8 cellular contexts compared by ENCODE assay signal in genomic region chr12:95942106-95942531, GRCh38. TPM values are rescaled to one million over a fixed set of nuclear protein-coding genes. Genes with fewer than 3 reads are reported as not detected.
DNase-seq lines count a peak whose midpoint lies in the region; ATAC-seq, FAIRE-seq and TF ChIP-seq lines count a peak whose summit lies in the region.

No MANE protein-coding gene starts in this region.

- H2BK120ac ChIP-seq in H1 (replicated peaks; ENCODE audit: low read depth, low read length): no peak overlapping the region

- 0 out of 2 replicates have a peak overlapping the region, but pooled peaks have one; percentile 33 for H2BK12ac ChIP-seq in H1 (ENCODE audit: low read depth, low read length)

- no peaks in the 10 kb centered on the region for H3K36me3 ChIP-seq in SK-N-SH (replicated peaks in 1 of 2; ENCODE audit: control insufficient read depth in 1 of 2, insufficient read depth in 2 of 2, low read length in 1 of 2)
- H3K36me3 ChIP-seq in OCI-LY1 (ENCODE audit: insufficient read depth, low read length): no peaks in the 10 kb centered on the region
- no peaks in the 10 kb centered on the region for H3K36me3 ChIP-seq in H1 (ENCODE audit: control insufficient read depth in 2 of 4, insufficient read depth in 4 of 4, low read length in 3 of 4)
- H3K36me3 ChIP-seq in neural progenitor cell: no peaks in the 10 kb centered on the region

- peak overlapping the region; percentile 94 for H4K8ac ChIP-seq in H1 (ENCODE audit: extremely low read depth, insufficient read depth, low read length)

- no peaks in the 10 kb centered on the region for H3K79me1 ChIP-seq in H1 (ENCODE audit: low read depth, low read length)

- H3K4me3 Mint-ChIP-seq in neural progenitor cell: peak overlapping the region; percentile 95

- H2BK5ac ChIP-seq in H1 (ENCODE audit: low read depth, low read length): 0 out of 2 replicates have a peak overlapping the region, but pooled peaks have one; percentile 66

- CTCF ChIA-PET in SK-N-SH (lab: Yijun Ruan, JAX) (interaction anchor here (0.7 to 5.9 kb wide), 7 partner anchors 8 to 94 kb away, joined by 3 to 41 read pairs (median 3); partner anchors contain the start of gene LTA4H), H1 (lab: Charles Lee; ENCODE audit: partially characterized antibody) (interaction anchor here (1.1 to 10.1 kb wide), 5 partner anchors 15 to 57 kb away, joined by 3 to 123 read pairs (median 13); no protein-coding TSS in a partner anchor)

- no peak overlapping the region for H2BK15ac ChIP-seq in H1 (ENCODE audit: low read length)

- no peaks in the 10 kb centered on the region for H3K9me3 ChIP-seq in SK-N-SH
- no peaks in the 10 kb centered on the region for H3K9me3 ChIP-seq in OCI-LY1 (ENCODE audit: low read length)
- no peaks in the 10 kb centered on the region for H3K9me3 ChIP-seq in H1 (ENCODE audit: insufficient read depth in 2 of 2, low read depth in 1 of 2, low read length in 1 of 2)
- no peaks in the 10 kb centered on the region for H3K9me3 ChIP-seq in neural progenitor cell (ENCODE audit: low read depth)

- H3F3A ChIP-seq in SK-N-SH (replicated peaks; ENCODE audit: insufficient read depth) (no peaks in the 10 kb centered on the region), OCI-LY1 (ENCODE audit: insufficient read depth, low read length) (peaks cover 10% of the 10 kb centered on the region; the same call in 1 of the 2 replicates), neural progenitor cell (ENCODE audit: low read depth) (peaks cover 32% of the 10 kb centered on the region)

- H3K27me3 Mint-ChIP-seq in neural progenitor cell (ENCODE audit: insufficient read depth, low read depth): peaks cover 10% of the 10 kb centered on the region

- H3K27me3 ChIP-seq in SK-N-SH (ENCODE audit: insufficient read depth): no peaks in the 10 kb centered on the region
- no peaks in the 10 kb centered on the region for H3K27me3 ChIP-seq in OCI-LY1 (ENCODE audit: insufficient read depth, low read length)
- H3K27me3 ChIP-seq in H1 (replicated peaks in 1 of 4; ENCODE audit: control insufficient read depth in 3 of 4, extremely low read depth in 1 of 4, insufficient read depth in 3 of 4, low read length in 3 of 4): peaks cover 0 to 11% (median 10%) of the 10 kb centered on the region in 4 experiments; a peak in 5 of 7 replicates
- H3K27me3 ChIP-seq in neural progenitor cell: peaks cover 14% of the 10 kb centered on the region

- no peaks in the 10 kb centered on the region for H3K79me2 ChIP-seq in SK-N-SH (ENCODE audit: insufficient read depth)
- H3K79me2 ChIP-seq in OCI-LY1 (ENCODE audit: insufficient read depth, low read length): no peaks in the 10 kb centered on the region
- H3K79me2 ChIP-seq in H1 (ENCODE audit: control insufficient read depth in 1 of 2, insufficient read depth in 2 of 2, low read length in 2 of 2): no peaks in the 10 kb centered on the region
- no peaks in the 10 kb centered on the region for H3K79me2 ChIP-seq in neural progenitor cell (ENCODE audit: low read depth)

- H3K9ac ChIP-seq in SK-N-SH (peak overlapping the region; percentile 63; the same call in 1 of the 2 replicates), OCI-LY1 (ENCODE audit: low read length) (peak overlapping the region; percentile 67), H1 (replicated peaks in 1 of 4; ENCODE audit: extremely low read depth in 1 of 4, low read depth in 3 of 4, low read length in 3 of 4) (peak overlapping the region in 2 of 4 experiments; percentile 32 to 57; a peak in 3 of 7 replicates), neural progenitor cell (no peak overlapping the region)

- H3K4me2 ChIP-seq in SK-N-SH (peak overlapping the region; percentile 96), OCI-LY1 (ENCODE audit: low read length) (peak overlapping the region; percentile 91), H1 (ENCODE audit: insufficient read depth in 1 of 2, low read depth in 2 of 2, low read length in 2 of 2) (peak overlapping the region; percentile 70 to 79), neural progenitor cell (peak overlapping the region; percentile 90)

- TF ChIP-seq POLR2A in H1 (IDR thresholded peaks at IDR 0.05; ENCODE audit: control extremely low read depth in 1 of 2, low read depth in 2 of 2, low read length in 2 of 2): no peak; a peak in 1 of 3 replicates

- H3K4me1 ChIP-seq in SK-N-SH (ENCODE audit: control insufficient read depth in 1 of 2, insufficient read depth in 2 of 2, low read depth in 1 of 2, low read length in 1 of 2) (peaks cover 0 to 7% of the 10 kb centered on the region in 2 experiments; a peak in 2 of 4 replicates), OCI-LY1 (ENCODE audit: insufficient read depth, low read length, severe bottlenecking) (peaks cover 11% of the 10 kb centered on the region), H1 (replicated peaks in 1 of 4; ENCODE audit: control insufficient read depth in 3 of 4, insufficient read depth in 4 of 4, low read length in 3 of 4) (peaks cover 0 to 4% (median under 1%) of the 10 kb centered on the region in 4 experiments; a peak in 3 of 7 replicates), neural progenitor cell (peaks cover 4% of the 10 kb centered on the region)

- H3K27ac Mint-ChIP-seq in neural progenitor cell: no peak overlapping the region

- H3K27ac ChIP-seq in SK-N-SH (ENCODE audit: low read depth in 2 of 2, low read length in 1 of 2) (peak overlapping the region in 1 of 2 experiments; percentile 97; a peak in 2 of 4 replicates), OCI-LY1 (ENCODE audit: low read depth, low read length, poor library complexity, severe bottlenecking) (no peak overlapping the region), H1 (ENCODE audit: low read depth, low read length) (no peak overlapping the region), neural progenitor cell (no peak overlapping the region)

- H4K91ac ChIP-seq in H1 (replicated peaks; ENCODE audit: insufficient read length, low read length): peak overlapping the region; percentile 42

- peak overlapping the region; percentile 63 for H3K56ac ChIP-seq in H1 (replicated peaks; ENCODE audit: insufficient read length, low read depth, low read length)

- TF ChIP-seq CTCF in SK-N-SH (IDR thresholded peaks at IDR 0.05) (no peak), OCI-LY1 (IDR thresholded peaks at IDR 0.05; ENCODE audit: low read length) (no peak), H1 (IDR thresholded peaks at IDR 0.05; ENCODE audit: control extremely low read depth in 1 of 3, insufficient read depth in 1 of 3, low read depth in 1 of 3, low read length in 3 of 3) (no peak), neural progenitor cell (IDR thresholded peaks at IDR 0.05) (no peak)

- TF ChIP-seq EP300 in SK-N-SH (IDR thresholded peaks at IDR 0.05; ENCODE audit: borderline replicate concordance in 1 of 2, low read depth in 1 of 2, low read length in 1 of 2): no peak
- no peak for TF ChIP-seq EP300 in H1 (IDR thresholded peaks at IDR 0.05; ENCODE audit: borderline replicate concordance in 1 of 2, low read depth in 2 of 2, low read length in 2 of 2)

- ATAC-seq in SK-N-SH treated with all-trans-retinoic acid at 6 μM for 48 hours (no peak), HG03135 (IDR thresholded peaks at IDR 0.05; ENCODE audit: unreplicated experiment) (no peak)

- TF ChIP-seq RAD21 in SK-N-SH (IDR thresholded peaks at IDR 0.05; ENCODE audit: low read length) (no peak), H1 (IDR thresholded peaks at IDR 0.05 in 1 of 2, conservative IDR thresholded peaks at IDR 0.05 in 1 of 2; ENCODE audit: low read depth in 2 of 2, low read length in 2 of 2) (no peak)

- H3K4me1 Mint-ChIP-seq in neural progenitor cell: peaks cover 4% of the 10 kb centered on the region

- peak overlapping the region; percentile 69 to 76 for H3K4me3 ChIP-seq in SK-N-SH (ENCODE audit: low read depth in 2 of 2, low read length in 1 of 2)
- peak overlapping the region; percentile 66 for H3K4me3 ChIP-seq in OCI-LY1 (ENCODE audit: low read depth, low read length, poor library complexity, severe bottlenecking)
- H3K4me3 ChIP-seq in H1 (ENCODE audit: extremely low read depth in 1 of 4, insufficient read depth in 2 of 4, low read depth in 3 of 4, low read length in 4 of 4): peak overlapping the region; percentile 59 to 95 (median 74)
- peak overlapping the region; percentile 84 for H3K4me3 ChIP-seq in neural progenitor cell

- H3K9me2 ChIP-seq in SK-N-SH (no peaks in the 10 kb centered on the region), OCI-LY1 (ENCODE audit: low read depth, low read length) (no peaks in the 10 kb centered on the region)

- POLR2A ChIA-PET in SK-N-SH (lab: Yijun Ruan, JAX) (interaction anchor here (2.2 kb wide), 1 partner anchor 13 kb away, joined by 11 read pairs; no protein-coding TSS in a partner anchor), H1 (lab: Charles Lee; ENCODE audit: partially characterized antibody) (interaction anchor here (0.8 to 1.9 kb wide), 5 partner anchors 11 to 233 kb away, joined by 3 to 8 read pairs (median 4); partner anchors contain the start of gene SNRPF)

- H2AK5ac ChIP-seq in H1 (ENCODE audit: low read depth, low read length): no peak overlapping the region

- WGBS in SK-N-SH (ENCODE audit: low lambda C conversion rate): 6% methylated on average over 11 of the region's 14 CpGs
- 12% methylated on average over 14 of the region's 14 CpGs; no CpG with 5 or more reads in 1 of the 2 experiments for WGBS in H1 (ENCODE audit: extremely low coverage in 1 of 2, insufficient coverage in 1 of 2, insufficient read length in 1 of 2, insufficient replicate concordance in 2 of 2, low coverage in 1 of 2, low lambda C conversion rate in 2 of 2, missing lambda C conversion rate in 1 of 2), 2 experiments

- peak overlapping the region; percentile 89 for H2AFZ ChIP-seq in SK-N-SH (ENCODE audit: low read depth)
- peak overlapping the region; percentile 38 for H2AFZ ChIP-seq in OCI-LY1 (ENCODE audit: low read length)
- H2AFZ ChIP-seq in H1 (ENCODE audit: low read length): peak overlapping the region; percentile 98; the same call in 1 of the 2 replicates
- H2AFZ ChIP-seq in neural progenitor cell (replicated peaks): peak overlapping the region; percentile 75

- peak overlapping the region; percentile 19 for H4K5ac ChIP-seq in H1 (ENCODE audit: insufficient read length, low read depth, low read length)

- H3K23ac ChIP-seq in H1 (ENCODE audit: insufficient read length): no peak overlapping the region

- FAIRE-seq in H1 (lab: Jason Lieb, UNC): no peak

- no peak overlapping the region for H2BK20ac ChIP-seq in H1 (ENCODE audit: low read length)

- peak overlapping the region; percentile 38; the same call in 1 of the 2 replicates for H3K18ac ChIP-seq in H1 (ENCODE audit: extremely low read depth, low read length)

- H3K9me3 Mint-ChIP-seq in neural progenitor cell: peaks cover 2% of the 10 kb centered on the region

- H3K14ac ChIP-seq in H1 (ENCODE audit: insufficient read length): no peak overlapping the region

- peaks cover 8% of the 10 kb centered on the region; the same call in 1 of the 2 replicates for H3K23me2 ChIP-seq in H1 (ENCODE audit: low read depth, low read length)

- H3K4ac ChIP-seq in H1 (replicated peaks; ENCODE audit: insufficient read length, low read depth, low read length): no peak overlapping the region

- H4K20me1 ChIP-seq in SK-N-SH (ENCODE audit: insufficient read depth) (no peaks in the 10 kb centered on the region), OCI-LY1 (ENCODE audit: insufficient read depth, low read length) (no peaks in the 10 kb centered on the region), H1 (replicated peaks in 1 of 2; ENCODE audit: control insufficient read depth in 1 of 2, insufficient read depth in 2 of 2, low read length in 2 of 2) (no peaks in the 10 kb centered on the region), neural progenitor cell (ENCODE audit: low read depth) (no peaks in the 10 kb centered on the region)

- H3K36me3 Mint-ChIP-seq in neural progenitor cell: no peaks in the 10 kb centered on the region

- no peak for DNase-seq in SK-N-SH
- DNase-seq in H1 (ENCODE audit: low read depth in 1 of 2, low spot score in 2 of 2): no peak
- DNase-seq in neural progenitor cell (ENCODE audit: low spot score): no peak
- DNase-seq in occipital lobe (lab: John Stamatoyannopoulos, UW): no peak
- no peak for DNase-seq in HPDE6-E6E7 (ENCODE audit: extremely low spot score)

RNA-seq across cellular contexts. Expression of gene CCDC38, which starts 0.3 kb away (rescaled TPM):
- not detected in 2 replicates for polyA plus RNA-seq in SK-N-SH (2012; rRNA removed)
- 0.03 and 0.06 TPM in 2 replicates for polyA plus RNA-seq in SK-N-SH (2012; cell fraction: cytosol; rRNA removed)
- polyA plus RNA-seq in SK-N-SH (2012; cell fraction: nucleus; rRNA removed): 0.01 and 0.05 TPM in 2 replicates
- not detected in 2 replicates for total RNA-seq in H1 (2021; fragmentation: NEBNext Ultra II Directional; extraction: Animal tissue kit (Norgen Biotek cat#: 25700))
- 0.02 TPM in 1 of 2 replicates, not detected in the other for polyA plus RNA-seq in H1 (2011; rRNA removed)
- polyA plus RNA-seq in H1 (2011; cell fraction: cytosol; rRNA removed): 0.03 TPM
- not detected for polyA plus RNA-seq in H1 (2011; cell fraction: nucleus; rRNA removed)
- polyA plus RNA-seq in H1 (2012, experiment 1 of 2): not detected in 4 replicates
- polyA plus RNA-seq in H1 (2012, experiment 2 of 2): not detected
- 0.02 TPM for polyA plus RNA-seq in H1 (2013, experiment 1 of 2)
- not detected for polyA plus RNA-seq in H1 (2013, experiment 2 of 2)
- polyA minus RNA-seq in H1 (2011; rRNA and poly(A)+ RNA removed): not detected in 2 replicates
- not detected for polyA minus RNA-seq in H1 (2011; cell fraction: cytosol; rRNA and poly(A)+ RNA removed)
- not detected for polyA minus RNA-seq in H1 (2011; cell fraction: nucleus; rRNA and poly(A)+ RNA removed)
- 0.12 and 0.13 TPM in 2 replicates for total RNA-seq in neural progenitor cell (ENCODE audit: low replicate concordance)
- total RNA-seq in occipital lobe: 0.16 TPM

RNA-seq across cellular contexts. Expression of gene AMDHD1, which starts 1.0 kb away (rescaled TPM):
- 0.07 and 0.10 TPM in 2 replicates for polyA plus RNA-seq in SK-N-SH (2012; rRNA removed)
- polyA plus RNA-seq in SK-N-SH (2012; cell fraction: cytosol; rRNA removed): 0.07 and 0.08 TPM in 2 replicates
- polyA plus RNA-seq in SK-N-SH (2012; cell fraction: nucleus; rRNA removed): 0.43 and 0.54 TPM in 2 replicates
- total RNA-seq in H1 (2021; fragmentation: NEBNext Ultra II Directional; extraction: Animal tissue kit (Norgen Biotek cat#: 25700)): 0.34 TPM in 1 of 2 replicates, not detected in the other
- polyA plus RNA-seq in H1 (2011; rRNA removed): 0.14 TPM in 2 replicates
- 0.36 TPM for polyA plus RNA-seq in H1 (2011; cell fraction: cytosol; rRNA removed)
- polyA plus RNA-seq in H1 (2011; cell fraction: nucleus; rRNA removed): 0.61 TPM
- polyA plus RNA-seq in H1 (2012, experiment 1 of 2): 0.14 to 0.54 TPM (median 0.31 TPM) in 3 of 4 replicates, not detected in the other
- polyA plus RNA-seq in H1 (2012, experiment 2 of 2): not detected
- polyA plus RNA-seq in H1 (2013, experiment 1 of 2): 0.14 TPM
- polyA plus RNA-seq in H1 (2013, experiment 2 of 2): 0.17 TPM
- 0.17 and 0.22 TPM in 2 replicates for polyA minus RNA-seq in H1 (2011; rRNA and poly(A)+ RNA removed)
- polyA minus RNA-seq in H1 (2011; cell fraction: cytosol; rRNA and poly(A)+ RNA removed): not detected
- 1.6 TPM for polyA minus RNA-seq in H1 (2011; cell fraction: nucleus; rRNA and poly(A)+ RNA removed)
- 1.1 and 2.2 TPM in 2 replicates for total RNA-seq in neural progenitor cell (ENCODE audit: low replicate concordance)
- 0.31 TPM for total RNA-seq in occipital lobe

RNA-seq across cellular contexts. Expression of gene HAL, which starts 54.0 kb away (rescaled TPM):
- polyA plus RNA-seq in SK-N-SH (2012; rRNA removed): 0.08 and 0.10 TPM in 2 replicates
- 0.01 and 0.05 TPM in 2 replicates for polyA plus RNA-seq in SK-N-SH (2012; cell fraction: cytosol; rRNA removed)
- polyA plus RNA-seq in SK-N-SH (2012; cell fraction: nucleus; rRNA removed): 0.57 and 0.74 TPM in 2 replicates
- total RNA-seq in H1 (2021; fragmentation: NEBNext Ultra II Directional; extraction: Animal tissue kit (Norgen Biotek cat#: 25700)): 0.17 and 0.44 TPM in 2 replicates
- 0.08 and 0.12 TPM in 2 replicates for polyA plus RNA-seq in H1 (2011; rRNA removed)
- polyA plus RNA-seq in H1 (2011; cell fraction: cytosol; rRNA removed): 0.40 TPM
- polyA plus RNA-seq in H1 (2011; cell fraction: nucleus; rRNA removed): 1.2 TPM
- 0.09 to 0.44 TPM (median 0.18 TPM) in 4 replicates for polyA plus RNA-seq in H1 (2012, experiment 1 of 2)
- 0.13 TPM for polyA plus RNA-seq in H1 (2012, experiment 2 of 2)
- 0.16 TPM for polyA plus RNA-seq in H1 (2013, experiment 1 of 2)
- polyA plus RNA-seq in H1 (2013, experiment 2 of 2): 0.20 TPM
- polyA minus RNA-seq in H1 (2011; rRNA and poly(A)+ RNA removed): 0.15 and 0.73 TPM in 2 replicates
- not detected for polyA minus RNA-seq in H1 (2011; cell fraction: cytosol; rRNA and poly(A)+ RNA removed)
- polyA minus RNA-seq in H1 (2011; cell fraction: nucleus; rRNA and poly(A)+ RNA removed): 1.1 TPM
- total RNA-seq in neural progenitor cell (ENCODE audit: low replicate concordance): 0.06 and 0.12 TPM in 2 replicates
- 2.2 TPM for total RNA-seq in occipital lobe

Comparison
In these comparisons a context has a peak if more than half of its experiments do, and no peak if none do; other contexts are left out.
1. H2AFZ ChIP-seq: peak in every context shown above with its lines; median percentile 98 in H1; 89 in SK-N-SH; 75 in neural progenitor cell; 38 in OCI-LY1.
2. Of the 17 proteins assayed by ChIP-seq in both H1 and SK-N-SH: peak only in H1: POLR2AphosphoS5; only in SK-N-SH: none; in both: none; in neither: 16.